ENCODE assay signal across 9 cellular contexts in genomic region chr1:240970253-240970652, GRCh38.
"Had no signal": no experiment of that assay in that cellular context is flagged by ENCODE, and none has a peak within 500 bp of the region (broad histone marks: within the 10 kb centered on the region; RNA-seq: fewer than 3 reads in every experiment).

No MANE protein-coding gene starts in this region.

- H3K36me3 Mint-ChIP-seq: IgD-negative memory B cell had no signal

- H3K27ac Mint-ChIP-seq: HFFc6, IgD-negative memory B cell had no signal

- H3K4me3 Mint-ChIP-seq: H9, HFFc6, IgD-negative memory B cell had no signal

- H3K27ac ChIP-seq: HL-60 had no signal

- H3K9me3 Mint-ChIP-seq: H9, HFFc6, IgD-negative memory B cell had no signal

- H3K4me1 Mint-ChIP-seq: IgD-negative memory B cell had no signal

- FAIRE-seq: H54, HepG2 had no signal

- DNase-seq: GOT3, H9, HCEC 1CT, HFFc6, KBM-7 had no signal

- H3K27me3 Mint-ChIP-seq: IgD-negative memory B cell had no signal
